1 cellular context compared by ENCODE assay signal in genomic region chr16:22206013-22206846, GRCh38.
TF ChIP-seq lines count a peak whose summit lies in the region.

TSS of gene EEF2K (plus strand) at chr16:22206278. CDS start at chr16:22225730, 19,452 bp downstream.

TF ChIP-seq in HEK293, 187 proteins besides CTCF, POLR2A, EP300 and RAD21 (continued from another document and continues in another):
- TF ChIP-seq ZNF2 (tag by site-specific recombination; IDR thresholded peaks at IDR 0.05) (no peak), ZNF513 (tag by site-specific recombination; IDR thresholded peaks at IDR 0.05) (no peak), ZNF514 (tag by site-specific recombination; IDR thresholded peaks at IDR 0.05) (no peak), SP2 (tag by site-specific recombination; IDR thresholded peaks at IDR 0.05) (peak; percentile 55), ZNF654 (tag by site-specific recombination; IDR thresholded peaks at IDR 0.05; ENCODE audit: low read depth) (no peak; the same call in 1 of the 2 replicates), KLF16 (tag by site-specific recombination; IDR thresholded peaks at IDR 0.05) (peak; percentile 28), PRDM6 (tag by site-specific recombination; IDR thresholded peaks at IDR 0.05) (no peak), ZNF791 (tag by site-specific recombination; IDR thresholded peaks at IDR 0.05) (no peak), ZNF664 (tag by site-specific recombination; IDR thresholded peaks at IDR 0.05) (no peak), YY2 (tag by site-specific recombination; IDR thresholded peaks at IDR 0.05) (no peak), OSR2 (tag by site-specific recombination; IDR thresholded peaks at IDR 0.05) (peak; percentile 61; the same call in 1 of the 2 replicates), HOXD13 (CRISPR knock-in tag; IDR thresholded peaks at IDR 0.05; ENCODE audit: borderline replicate concordance) (no peak), ZNF670 (tag by site-specific recombination; IDR thresholded peaks at IDR 0.05; ENCODE audit: low read depth) (no peak), ZNF221 (tag by site-specific recombination; IDR thresholded peaks at IDR 0.05; ENCODE audit: borderline replicate concordance) (no peak), GLI4 (tag by site-specific recombination; IDR thresholded peaks at IDR 0.05) (peak; percentile 47; the same call in 1 of the 2 replicates), ZNF274 (IDR thresholded peaks at IDR 0.05; ENCODE audit: low read length) (no peak), ZNF274 (tag by site-specific recombination; IDR thresholded peaks at IDR 0.05; ENCODE audit: borderline replicate concordance) (no peak), ZNF184 (tag by site-specific recombination; IDR thresholded peaks at IDR 0.05) (peak; percentile 43; the same call in 1 of the 2 replicates), ZNF561 (tag by site-specific recombination; IDR thresholded peaks at IDR 0.05; ENCODE audit: borderline replicate concordance) (no peak; the same call in 1 of the 2 replicates), ZNF423 (tag by site-specific recombination; IDR thresholded peaks at IDR 0.05) (no peak), ZNF660 (tag by site-specific recombination; IDR thresholded peaks at IDR 0.05) (peak; percentile 93), BCL11B (tag by site-specific recombination; IDR thresholded peaks at IDR 0.05; ENCODE audit: low read depth) (no peak), HOXA7 (CRISPR knock-in tag; IDR thresholded peaks at IDR 0.05; ENCODE audit: borderline replicate concordance) (no peak), KLF9 (tag by site-specific recombination; IDR thresholded peaks at IDR 0.05; ENCODE audit: low read depth) (peak; percentile 68), ZNF169 (tag by site-specific recombination; IDR thresholded peaks at IDR 0.05) (no peak), ZBTB17 (tag by site-specific recombination; IDR thresholded peaks at IDR 0.05) (peak; percentile 60), YY1 (tag by site-specific recombination; IDR thresholded peaks at IDR 0.05) (peak; percentile 54; the same call in 1 of the 2 replicates), ZNF623 (tag by site-specific recombination; IDR thresholded peaks at IDR 0.05) (no peak), ZNF174 (tag by site-specific recombination; IDR thresholded peaks at IDR 0.05) (no peak), GLI2 (tag by site-specific recombination; IDR thresholded peaks at IDR 0.05; ENCODE audit: borderline replicate concordance, low read depth) (no peak), KLF1 (tag by site-specific recombination; IDR thresholded peaks at IDR 0.05) (peak; percentile 22; the same call in 1 of the 2 replicates), PRDM10 (tag by site-specific recombination; IDR thresholded peaks at IDR 0.05) (peak; percentile 94), ZNF558 (tag by site-specific recombination; IDR thresholded peaks at IDR 0.05) (no peak), ZNF266 (tag by site-specific recombination; IDR thresholded peaks at IDR 0.05; ENCODE audit: low read depth) (no peak), ZNF830 (tag by site-specific recombination; IDR thresholded peaks at IDR 0.05; ENCODE audit: low read depth) (no peak), ZNF600 (tag by site-specific recombination; IDR thresholded peaks at IDR 0.05) (0 out of 2 replicates have a peak, but pooled peaks have one; percentile 38), ZNF391 (tag by site-specific recombination; IDR thresholded peaks at IDR 0.05; ENCODE audit: borderline replicate concordance, low read depth) (no peak), ZNF792 (tag by site-specific recombination; IDR thresholded peaks at IDR 0.05) (no peak)
- TF ChIP-seq, protein P1, sequence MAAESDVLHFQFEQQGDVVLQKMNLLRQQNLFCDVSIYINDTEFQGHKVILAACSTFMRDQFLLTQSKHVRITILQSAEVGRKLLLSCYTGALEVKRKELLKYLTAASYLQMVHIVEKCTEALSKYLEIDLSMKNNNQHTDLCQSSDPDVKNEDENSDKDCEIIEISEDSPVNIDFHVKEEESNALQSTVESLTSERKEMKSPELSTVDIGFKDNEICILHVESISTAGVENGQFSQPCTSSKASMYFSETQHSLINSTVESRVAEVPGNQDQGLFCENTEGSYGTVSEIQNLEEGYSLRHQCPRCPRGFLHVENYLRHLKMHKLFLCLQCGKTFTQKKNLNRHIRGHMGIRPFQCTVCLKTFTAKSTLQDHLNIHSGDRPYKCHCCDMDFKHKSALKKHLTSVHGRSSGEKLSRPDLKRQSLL (tag by site-specific recombination; IDR thresholded peaks at IDR 0.05), result peak; percentile 97
- TF ChIP-seq, protein P2, sequence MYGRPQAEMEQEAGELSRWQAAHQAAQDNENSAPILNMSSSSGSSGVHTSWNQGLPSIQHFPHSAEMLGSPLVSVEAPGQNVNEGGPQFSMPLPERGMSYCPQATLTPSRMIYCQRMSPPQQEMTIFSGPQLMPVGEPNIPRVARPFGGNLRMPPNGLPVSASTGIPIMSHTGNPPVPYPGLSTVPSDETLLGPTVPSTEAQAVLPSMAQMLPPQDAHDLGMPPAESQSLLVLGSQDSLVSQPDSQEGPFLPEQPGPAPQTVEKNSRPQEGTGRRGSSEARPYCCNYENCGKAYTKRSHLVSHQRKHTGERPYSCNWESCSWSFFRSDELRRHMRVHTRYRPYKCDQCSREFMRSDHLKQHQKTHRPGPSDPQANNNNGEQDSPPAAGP (tag by site-specific recombination; IDR thresholded peaks at IDR 0.05), result peak; percentile 76; the same call in 1 of the 2 replicates
- TF ChIP-seq, protein P3, sequence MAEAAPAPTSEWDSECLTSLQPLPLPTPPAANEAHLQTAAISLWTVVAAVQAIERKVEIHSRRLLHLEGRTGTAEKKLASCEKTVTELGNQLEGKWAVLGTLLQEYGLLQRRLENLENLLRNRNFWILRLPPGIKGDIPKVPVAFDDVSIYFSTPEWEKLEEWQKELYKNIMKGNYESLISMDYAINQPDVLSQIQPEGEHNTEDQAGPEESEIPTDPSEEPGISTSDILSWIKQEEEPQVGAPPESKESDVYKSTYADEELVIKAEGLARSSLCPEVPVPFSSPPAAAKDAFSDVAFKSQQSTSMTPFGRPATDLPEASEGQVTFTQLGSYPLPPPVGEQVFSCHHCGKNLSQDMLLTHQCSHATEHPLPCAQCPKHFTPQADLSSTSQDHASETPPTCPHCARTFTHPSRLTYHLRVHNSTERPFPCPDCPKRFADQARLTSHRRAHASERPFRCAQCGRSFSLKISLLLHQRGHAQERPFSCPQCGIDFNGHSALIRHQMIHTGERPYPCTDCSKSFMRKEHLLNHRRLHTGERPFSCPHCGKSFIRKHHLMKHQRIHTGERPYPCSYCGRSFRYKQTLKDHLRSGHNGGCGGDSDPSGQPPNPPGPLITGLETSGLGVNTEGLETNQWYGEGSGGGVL (tag by site-specific recombination; IDR thresholded peaks at IDR 0.05), result 0 out of 2 replicates have a peak, but pooled peaks have one; percentile 31
- TF ChIP-seq, protein P4, sequence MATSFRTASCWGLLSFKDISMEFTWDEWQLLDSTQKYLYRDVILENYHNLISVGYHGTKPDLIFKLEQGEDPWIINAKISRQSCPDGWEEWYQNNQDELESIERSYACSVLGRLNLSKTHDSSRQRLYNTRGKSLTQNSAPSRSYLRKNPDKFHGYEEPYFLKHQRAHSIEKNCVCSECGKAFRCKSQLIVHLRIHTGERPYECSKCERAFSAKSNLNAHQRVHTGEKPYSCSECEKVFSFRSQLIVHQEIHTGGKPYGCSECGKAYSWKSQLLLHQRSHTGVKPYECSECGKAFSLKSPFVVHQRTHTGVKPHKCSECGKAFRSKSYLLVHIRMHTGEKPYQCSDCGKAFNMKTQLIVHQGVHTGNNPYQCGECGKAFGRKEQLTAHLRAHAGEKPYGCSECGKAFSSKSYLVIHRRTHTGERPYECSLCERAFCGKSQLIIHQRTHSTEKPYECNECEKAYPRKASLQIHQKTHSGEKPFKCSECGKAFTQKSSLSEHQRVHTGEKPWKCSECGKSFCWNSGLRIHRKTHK (tag by site-specific recombination; IDR thresholded peaks at IDR 0.05), result no peak
- TF ChIP-seq, protein P5, sequence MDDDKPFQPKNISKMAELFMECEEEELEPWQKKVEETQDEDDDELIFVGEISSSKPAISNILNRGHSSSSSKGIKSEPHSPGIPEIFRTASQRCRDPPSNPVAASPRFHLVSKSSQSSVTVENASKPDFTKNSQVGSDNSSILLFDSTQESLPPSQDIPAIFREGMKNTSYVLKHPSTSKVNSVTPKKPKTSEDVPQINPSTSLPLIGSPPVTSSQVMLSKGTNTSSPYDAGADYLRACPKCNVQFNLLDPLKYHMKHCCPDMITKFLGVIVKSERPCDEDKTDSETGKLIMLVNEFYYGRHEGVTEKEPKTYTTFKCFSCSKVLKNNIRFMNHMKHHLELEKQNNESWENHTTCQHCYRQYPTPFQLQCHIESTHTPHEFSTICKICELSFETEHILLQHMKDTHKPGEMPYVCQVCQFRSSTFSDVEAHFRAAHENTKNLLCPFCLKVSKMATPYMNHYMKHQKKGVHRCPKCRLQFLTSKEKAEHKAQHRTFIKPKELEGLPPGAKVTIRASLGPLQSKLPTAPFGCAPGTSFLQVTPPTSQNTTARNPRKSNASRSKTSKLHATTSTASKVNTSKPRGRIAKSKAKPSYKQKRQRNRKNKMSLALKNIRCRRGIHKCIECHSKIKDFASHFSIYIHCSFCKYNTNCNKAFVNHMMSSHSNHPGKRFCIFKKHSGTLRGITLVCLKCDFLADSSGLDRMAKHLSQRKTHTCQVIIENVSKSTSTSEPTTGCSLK (tag by site-specific recombination; IDR thresholded peaks at IDR 0.05), result no peak
- TF ChIP-seq, protein P6, sequence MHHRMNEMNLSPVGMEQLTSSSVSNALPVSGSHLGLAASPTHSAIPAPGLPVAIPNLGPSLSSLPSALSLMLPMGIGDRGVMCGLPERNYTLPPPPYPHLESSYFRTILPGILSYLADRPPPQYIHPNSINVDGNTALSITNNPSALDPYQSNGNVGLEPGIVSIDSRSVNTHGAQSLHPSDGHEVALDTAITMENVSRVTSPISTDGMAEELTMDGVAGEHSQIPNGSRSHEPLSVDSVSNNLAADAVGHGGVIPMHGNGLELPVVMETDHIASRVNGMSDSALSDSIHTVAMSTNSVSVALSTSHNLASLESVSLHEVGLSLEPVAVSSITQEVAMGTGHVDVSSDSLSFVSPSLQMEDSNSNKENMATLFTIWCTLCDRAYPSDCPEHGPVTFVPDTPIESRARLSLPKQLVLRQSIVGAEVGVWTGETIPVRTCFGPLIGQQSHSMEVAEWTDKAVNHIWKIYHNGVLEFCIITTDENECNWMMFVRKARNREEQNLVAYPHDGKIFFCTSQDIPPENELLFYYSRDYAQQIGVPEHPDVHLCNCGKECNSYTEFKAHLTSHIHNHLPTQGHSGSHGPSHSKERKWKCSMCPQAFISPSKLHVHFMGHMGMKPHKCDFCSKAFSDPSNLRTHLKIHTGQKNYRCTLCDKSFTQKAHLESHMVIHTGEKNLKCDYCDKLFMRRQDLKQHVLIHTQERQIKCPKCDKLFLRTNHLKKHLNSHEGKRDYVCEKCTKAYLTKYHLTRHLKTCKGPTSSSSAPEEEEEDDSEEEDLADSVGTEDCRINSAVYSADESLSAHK (tag by site-specific recombination; IDR thresholded peaks at IDR 0.05), result 0 out of 2 replicates have a peak, but pooled peaks have one; percentile 8
